ENCODE assay signal across 8 cellular contexts in the genomic region with DNA sequence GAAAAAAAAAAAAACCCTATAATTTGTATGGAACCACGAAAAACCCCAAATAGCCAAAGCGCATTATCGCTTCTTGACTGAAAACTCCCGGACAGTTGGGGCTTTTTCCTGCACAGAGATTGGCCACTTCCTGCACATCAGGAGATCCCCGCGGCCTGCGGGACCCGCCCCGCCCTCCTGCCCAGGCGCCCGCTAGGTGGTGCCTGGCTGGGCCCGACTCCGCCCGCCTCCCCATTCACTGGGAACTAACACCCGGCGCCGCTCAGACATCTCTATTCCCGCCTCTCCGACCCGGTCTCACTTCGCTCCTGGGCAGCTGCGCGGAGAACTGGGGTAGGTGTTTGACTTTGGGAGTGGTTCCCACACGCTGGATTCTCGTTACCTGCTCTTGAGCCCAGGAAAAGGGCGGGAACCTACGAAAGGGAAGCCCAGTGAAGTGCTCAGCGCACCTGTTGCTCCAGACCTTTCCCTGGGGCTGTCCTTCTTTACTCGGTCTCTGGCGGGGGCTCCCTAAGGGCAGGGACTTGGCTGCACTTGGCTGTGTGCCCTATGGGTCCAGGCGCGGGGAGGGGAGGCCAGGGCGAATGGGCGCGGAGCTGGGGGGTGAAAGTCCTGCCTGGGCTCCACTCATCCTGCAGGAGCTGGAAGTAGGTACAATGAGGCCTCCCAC. TPM values are rescaled to one million over a fixed set of nuclear protein-coding genes. Genes with fewer than 3 reads are reported as not detected.
DNase-seq lines count a peak whose midpoint lies in the region; ATAC-seq and TF ChIP-seq lines count a peak whose summit lies in the region.

A gene with protein sequence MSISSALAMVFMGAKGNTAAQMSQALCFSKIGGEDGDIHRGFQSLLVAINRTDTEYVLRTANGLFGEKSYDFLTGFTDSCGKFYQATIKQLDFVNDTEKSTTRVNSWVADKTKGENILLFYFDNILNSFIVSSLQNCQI (plus strand): TSS at position 234 of the 670 bp plus-strand sequence. CDS start 4,155 bp downstream, outside the sequence.

- no CpG with 5 or more reads among the region's 35 CpGs for WGBS in iPS DF 6.9 (ENCODE audit: insufficient coverage, insufficient read length)

- H3K9me3 ChIP-seq in Panc1 (ENCODE audit: control insufficient read depth, insufficient read depth, low read depth, low read length), result no peaks in the 10 kb centered on the region
- H3K9me3 ChIP-seq in adipocyte (ENCODE audit: control insufficient read depth, low read length), result no peaks in the 10 kb centered on the region
- no peaks in the 10 kb centered on the region for H3K9me3 ChIP-seq in iPS DF 6.9 (ENCODE audit: control insufficient read depth, insufficient read depth, low read length)
- H3K9me3 ChIP-seq in skeletal muscle tissue (ENCODE audit: control insufficient read depth in 3 of 3, low read length in 3 of 3), result no peaks in the 10 kb centered on the region

- H3K27me3 ChIP-seq in Panc1 (ENCODE audit: control insufficient read depth, insufficient read depth, low read length) (no peaks in the 10 kb centered on the region), adipocyte (replicated peaks; ENCODE audit: control insufficient read depth, insufficient read depth, low read length) (no peaks in the 10 kb centered on the region), iPS DF 6.9 (ENCODE audit: control insufficient read depth, insufficient read depth, low read length) (no peaks in the 10 kb centered on the region), skeletal muscle tissue (ENCODE audit: control insufficient read depth in 3 of 3, insufficient read depth in 3 of 3, low read length in 3 of 3) (no peaks in the 10 kb centered on the region)

- DNase-seq in COLO668 (lab: John Stamatoyannopoulos, UW; ENCODE audit: unreplicated experiment) (peak; percentile 96), Panc1 (ENCODE audit: low read depth, low spot score) (no peak), adipocyte (ENCODE audit: low read depth) (peak; percentile 21), iPS DF 6.9 (ENCODE audit: low read depth, low spot score) (no peak), NCI-H226 (no peak)

- in situ Hi-C loops in Panc1 (cut with HindIII; ENCODE audit: low pct_unique_long_range_greater_than_20kb, low sequenced_read_pairs), result no loop called here

- CTCF ChIA-PET in Panc1 (lab: Charles Lee), result no interaction called here

- ATAC-seq in GM19372 (IDR thresholded peaks at IDR 0.05; ENCODE audit: low read depth, unreplicated experiment), result peak; percentile 87
- ATAC-seq in HG03432 (IDR thresholded peaks at IDR 0.05; ENCODE audit: unreplicated experiment), result peak; percentile 97
- peak; percentile 100 for ATAC-seq in Panc1

- H3K9ac ChIP-seq in adipocyte (ENCODE audit: low read length) (no peak within 1 kb of the TSS), skeletal muscle tissue (ENCODE audit: low read depth in 1 of 3, low read length in 3 of 3) (no peak within 1 kb of the TSS)

- intact Hi-C loops in Panc1 (cut with micrococcal nuclease; ENCODE audit: unreplicated experiment), result no loop called here

- BruUV-seq in Panc1 (replicated peaks; lab: Mats Ljungman, UMichigan), result no TSS peak

- POLR2A ChIA-PET in Panc1 (lab: Charles Lee), result no interaction called here

- H3K4me3 ChIP-seq in Panc1 (ENCODE audit: low read depth in 2 of 2, low read length in 2 of 2) (peak within 1 kb of the TSS; percentile 45 to 64), adipocyte (ENCODE audit: low read length) (peak within 1 kb of the TSS; percentile 76), iPS DF 6.9 (ENCODE audit: low read length) (peak within 1 kb of the TSS; percentile 40), skeletal muscle tissue (ENCODE audit: low read length in 3 of 3) (peak within 1 kb of the TSS in 2 of 3 donors; percentile 45 to 54)

- peak; percentile 59 for TF ChIP-seq CTCF in Panc1 (IDR thresholded peaks at IDR 0.05)

- H3K4me1 ChIP-seq in Panc1 (ENCODE audit: control insufficient read depth, insufficient read depth, low read length) (no peaks in the 10 kb centered on the region), adipocyte (ENCODE audit: control insufficient read depth, insufficient read depth, low read length) (peaks cover 2% of the 10 kb centered on the region), iPS DF 6.9 (ENCODE audit: control insufficient read depth, insufficient read depth, low read length) (no peaks in the 10 kb centered on the region), skeletal muscle tissue (ENCODE audit: control insufficient read depth in 3 of 3, insufficient read depth in 3 of 3, low read length in 3 of 3) (peaks cover 0 to 4% (median 3%) of the 10 kb centered on the region in 3 donors)

- H3K27ac ChIP-seq in Panc1 (ENCODE audit: low read length) (no peak within 1 kb of the TSS), iPS DF 6.9 (ENCODE audit: low read length) (no peak within 1 kb of the TSS), skeletal muscle tissue (ENCODE audit: low read depth, low read length) (no peak within 1 kb of the TSS)

- H3K36me3 ChIP-seq in Panc1 (ENCODE audit: control insufficient read depth, insufficient read depth, low read length), result no peaks in the 10 kb centered on the region
- no peaks in the 10 kb centered on the region for H3K36me3 ChIP-seq in adipocyte (ENCODE audit: control insufficient read depth, insufficient read depth, low read length, severe bottlenecking)
- no peaks in the 10 kb centered on the region for H3K36me3 ChIP-seq in iPS DF 6.9 (ENCODE audit: control insufficient read depth, insufficient read depth, low read length)
- H3K36me3 ChIP-seq in skeletal muscle tissue (ENCODE audit: control insufficient read depth in 3 of 3, insufficient read depth in 3 of 3, low read length in 3 of 3), result no peaks in the 10 kb centered on the region

RNA-seq across cellular contexts. Expression of the gene that starts here (rescaled TPM):
- total RNA-seq in Panc1 (2021; ENCODE audit: unreplicated experiment), result 1.3 TPM
- polyA plus RNA-seq in Panc1 (2012; ENCODE audit: insufficient read length), result 0.17 TPM
- not detected for total RNA-seq in skeletal muscle tissue

Comparison
In these comparisons a context has a peak if more than half of its experiments do, and no peak if none do; other contexts are left out.
1. DNase-seq: peak in COLO668 (single experiment) and adipocyte (single experiment); none in Panc1 (single experiment), iPS DF 6.9 (single experiment) and NCI-H226 (single experiment).
2. Peak in every context shown above with its lines, with median percentiles within 50 percentile points of each other: ATAC-seq and H3K4me3 ChIP-seq.